2 cellular contexts compared by ENCODE assay signal in the genomic region with DNA sequence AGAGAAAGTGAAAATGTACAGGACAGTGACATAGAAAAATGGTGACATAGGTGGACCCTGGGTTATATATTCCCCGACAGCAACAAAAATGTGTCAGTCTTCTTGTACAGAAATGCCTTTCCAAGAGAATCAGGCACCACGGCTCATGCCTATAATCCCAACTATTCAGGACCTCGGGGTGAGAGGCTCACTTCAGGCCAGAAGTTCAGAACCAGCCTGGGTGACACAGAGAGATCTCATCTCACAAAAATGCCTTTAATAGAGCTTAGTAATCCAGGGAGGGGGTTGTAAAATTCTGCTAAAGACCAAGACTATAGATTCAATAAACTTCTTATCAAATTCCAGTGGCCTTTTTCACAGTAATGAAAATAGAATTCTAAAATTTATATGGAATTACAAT.
TF ChIP-seq lines count a peak whose summit lies in the region.

No MANE protein-coding gene starts in this region.

TF ChIP-seq in HepG2, 621 proteins besides CTCF, POLR2A, EP300 and RAD21:
- TF ChIP-seq CC2D1A (CRISPR knock-in tag; IDR thresholded peaks at IDR 0.05) (no peak), ZNF563 (CRISPR knock-in tag; IDR thresholded peaks at IDR 0.05) (no peak), SATB2 (CRISPR knock-in tag; IDR thresholded peaks at IDR 0.05) (no peak), ZBTB3 (CRISPR knock-in tag; IDR thresholded peaks at IDR 0.05; ENCODE audit: borderline replicate concordance, low read depth) (no peak), REPIN1 (CRISPR knock-in tag; IDR thresholded peaks at IDR 0.05; ENCODE audit: borderline replicate concordance, low read depth) (no peak), MAF1 (CRISPR knock-in tag; IDR thresholded peaks at IDR 0.05; ENCODE audit: borderline replicate concordance) (no peak)
- TF ChIP-seq, protein P1, sequence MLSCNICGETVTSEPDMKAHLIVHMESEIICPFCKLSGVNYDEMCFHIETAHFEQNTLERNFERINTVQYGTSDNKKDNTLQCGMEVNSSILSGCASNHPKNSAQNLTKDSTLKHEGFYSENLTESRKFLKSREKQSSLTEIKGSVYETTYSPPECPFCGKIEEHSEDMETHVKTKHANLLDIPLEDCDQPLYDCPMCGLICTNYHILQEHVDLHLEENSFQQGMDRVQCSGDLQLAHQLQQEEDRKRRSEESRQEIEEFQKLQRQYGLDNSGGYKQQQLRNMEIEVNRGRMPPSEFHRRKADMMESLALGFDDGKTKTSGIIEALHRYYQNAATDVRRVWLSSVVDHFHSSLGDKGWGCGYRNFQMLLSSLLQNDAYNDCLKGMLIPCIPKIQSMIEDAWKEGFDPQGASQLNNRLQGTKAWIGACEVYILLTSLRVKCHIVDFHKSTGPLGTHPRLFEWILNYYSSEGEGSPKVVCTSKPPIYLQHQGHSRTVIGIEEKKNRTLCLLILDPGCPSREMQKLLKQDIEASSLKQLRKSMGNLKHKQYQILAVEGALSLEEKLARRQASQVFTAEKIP (CRISPR knock-in tag; IDR thresholded peaks at IDR 0.05; ENCODE audit: borderline replicate concordance) = no peak

TF ChIP-seq in GM12878, 131 proteins besides CTCF, POLR2A, EP300 and RAD21:
- TF ChIP-seq DPF2 (IDR thresholded peaks at IDR 0.05) (no peak), POU2F2 (IDR thresholded peaks at IDR 0.05; ENCODE audit: borderline replicate concordance, low read depth, low read length) (no peak), MYC (IDR thresholded peaks at IDR 0.05; ENCODE audit: insufficient read depth, insufficient read length, insufficient replicate concordance, low read length, severe bottlenecking) (no peak), PKNOX1 (IDR thresholded peaks at IDR 0.05) (no peak), ZBTB11 (CRISPR knock-in tag; IDR thresholded peaks at IDR 0.05) (no peak), PML (IDR thresholded peaks at IDR 0.05; ENCODE audit: low read length) (no peak), YY1 (IDR thresholded peaks at IDR 0.05; ENCODE audit: low read depth, low read length) (no peak), ZNF217 (IDR thresholded peaks at IDR 0.05) (no peak), RBBP5 (conservative IDR thresholded peaks at IDR 0.05) (no peak), IKZF2 (IDR thresholded peaks at IDR 0.05) (no peak), SP1 (IDR thresholded peaks at IDR 0.05; ENCODE audit: low read depth, low read length) (no peak)
- TF ChIP-seq, protein P2, sequence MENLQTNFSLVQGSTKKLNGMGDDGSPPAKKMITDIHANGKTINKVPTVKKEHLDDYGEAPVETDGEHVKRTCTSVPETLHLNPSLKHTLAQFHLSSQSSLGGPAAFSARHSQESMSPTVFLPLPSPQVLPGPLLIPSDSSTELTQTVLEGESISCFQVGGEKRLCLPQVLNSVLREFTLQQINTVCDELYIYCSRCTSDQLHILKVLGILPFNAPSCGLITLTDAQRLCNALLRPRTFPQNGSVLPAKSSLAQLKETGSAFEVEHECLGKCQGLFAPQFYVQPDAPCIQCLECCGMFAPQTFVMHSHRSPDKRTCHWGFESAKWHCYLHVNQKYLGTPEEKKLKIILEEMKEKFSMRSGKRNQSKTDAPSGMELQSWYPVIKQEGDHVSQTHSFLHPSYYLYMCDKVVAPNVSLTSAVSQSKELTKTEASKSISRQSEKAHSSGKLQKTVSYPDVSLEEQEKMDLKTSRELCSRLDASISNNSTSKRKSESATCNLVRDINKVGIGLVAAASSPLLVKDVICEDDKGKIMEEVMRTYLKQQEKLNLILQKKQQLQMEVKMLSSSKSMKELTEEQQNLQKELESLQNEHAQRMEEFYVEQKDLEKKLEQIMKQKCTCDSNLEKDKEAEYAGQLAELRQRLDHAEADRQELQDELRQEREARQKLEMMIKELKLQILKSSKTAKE (IDR thresholded peaks at IDR 0.05; ENCODE audit: low read depth, poor library complexity, severe bottlenecking) = no peak
